Comparison of ENCODE assay signal across 28 cellular contexts in the genomic region with DNA sequence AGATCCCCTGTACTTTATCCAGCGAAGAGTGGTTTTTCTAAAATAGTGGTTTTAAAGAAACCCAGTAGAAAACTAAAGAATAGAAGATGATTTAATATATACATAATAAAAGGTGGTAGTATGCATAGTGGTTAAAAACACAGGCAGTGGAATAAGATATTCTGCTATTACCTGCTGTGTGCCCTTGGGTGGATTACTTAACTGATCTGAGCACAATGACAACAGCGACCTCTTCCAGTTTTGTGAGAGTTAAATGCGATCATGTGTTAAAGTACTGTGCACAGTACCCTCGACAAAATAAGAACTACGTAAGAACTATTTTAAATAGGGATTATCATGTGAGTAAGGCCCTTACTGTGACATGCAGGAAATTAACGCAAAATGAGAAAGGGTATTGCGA.
"Had no signal": no experiment of that assay in that cellular context is flagged by ENCODE, and none has a peak within 500 bp of the region (broad histone marks: within the 10 kb centered on the region; RNA-seq: fewer than 3 reads in every experiment).

No MANE protein-coding gene starts in this region.

- H3K27ac ChIP-seq: coronary artery, ovary, suprapubic skin, transverse colon, upper lobe of right lung, uterus had no signal

- H3K4me3 ChIP-seq: coronary artery, lung, mucosa of descending colon, ovary, smooth muscle cell, suprapubic skin, transverse colon, upper lobe of right lung, uterus had no signal

- H3K36me3 ChIP-seq: ovary, suprapubic skin, transverse colon, upper lobe of right lung, uterus had no signal

- FAIRE-seq: endometrium, frontal cortex, kidney had no signal

- H3K4me1 ChIP-seq: suprapubic skin, transverse colon, upper lobe of right lung, uterus had no signal

- H3K4me1 Mint-ChIP-seq: memory B cell; naive B cell; stimulated activated naive CD8-positive, alpha-beta T cell treated with anti-CD3 and anti-CD28 coated beads, Interleukin-15, amount 100 ng/mL, for 72 hours had no signal

- H3K9me3 Mint-ChIP-seq: stimulated activated naive CD8-positive, alpha-beta T cell treated with anti-CD3 and anti-CD28 coated beads, Interleukin-15, amount 100 ng/mL, for 72 hours had no signal

- H3K27me3 ChIP-seq: ovary, suprapubic skin, transverse colon, upper lobe of right lung, uterus had no signal

- H3K9me3 ChIP-seq: mucosa of descending colon, ovary, suprapubic skin, transverse colon, upper lobe of right lung, uterus had no signal

- H3K27ac Mint-ChIP-seq: memory B cell, mesothelial cell of epicardium, nephron progenitor cell had no signal

- ATAC-seq: left lobe of liver; mucosa of descending colon; sciatic nerve; stimulated activated naive CD8-positive, alpha-beta T cell treated with anti-CD3 and anti-CD28 coated beads, Interleukin-15, amount 100 ng/mL, for 72 hours; upper lobe of right lung had no signal

- H3K4me3 Mint-ChIP-seq: memory B cell; mesothelial cell of epicardium; naive B cell; nephron progenitor cell; stimulated activated naive CD8-positive, alpha-beta T cell treated with anti-CD3 and anti-CD28 coated beads, Interleukin-15, amount 100 ng/mL, for 72 hours had no signal

- H3K27me3 Mint-ChIP-seq: memory B cell; stimulated activated naive CD8-positive, alpha-beta T cell treated with anti-CD3 and anti-CD28 coated beads, Interleukin-15, amount 100 ng/mL, for 72 hours had no signal

- H3K4me2 ChIP-seq: smooth muscle cell had no signal

- DNase-seq: dermis blood vessel endothelial cell; effector memory CD4-positive, alpha-beta T cell; kidney; mucosa of descending colon; naive B cell; nephron progenitor cell; occipital lobe; ovary; posterior cingulate gyrus; stimulated activated CD4-positive, alpha-beta T cell treated with anti-CD3 and anti-CD28 coated beads, Interleukin-12 subunit alpha, Interleukin-12 subunit beta, amount 100 ng/mL, for 4 hours; stimulated activated CD4-positive, alpha-beta T cell treated with anti-CD3 and anti-CD28 coated beads, Interleukin-1b, Interleukin-23, amount 100 ng/mL, for 48 hours; stimulated activated CD4-positive, alpha-beta T cell treated with anti-CD3 and anti-CD28 coated beads, Interleukin-4, amount 100 ng/mL, for 1 hour; stimulated activated CD8-positive, alpha-beta memory T cell treated with anti-CD3 and anti-CD28 coated beads, Interleukin-4, amount 100 ng/mL, for 48 hours; stimulated activated naive CD4-positive, alpha-beta T cell; stimulated activated naive CD8-positive, alpha-beta T cell treated with anti-CD3 and anti-CD28 coated beads, Interleukin-15, amount 100 ng/mL, for 72 hours; transverse colon; upper lobe of right lung; uterus had no signal

- H3K36me3 Mint-ChIP-seq: memory B cell, mesothelial cell of epicardium, naive B cell had no signal
